18 cellular contexts compared by ENCODE assay signal in the genomic region with DNA sequence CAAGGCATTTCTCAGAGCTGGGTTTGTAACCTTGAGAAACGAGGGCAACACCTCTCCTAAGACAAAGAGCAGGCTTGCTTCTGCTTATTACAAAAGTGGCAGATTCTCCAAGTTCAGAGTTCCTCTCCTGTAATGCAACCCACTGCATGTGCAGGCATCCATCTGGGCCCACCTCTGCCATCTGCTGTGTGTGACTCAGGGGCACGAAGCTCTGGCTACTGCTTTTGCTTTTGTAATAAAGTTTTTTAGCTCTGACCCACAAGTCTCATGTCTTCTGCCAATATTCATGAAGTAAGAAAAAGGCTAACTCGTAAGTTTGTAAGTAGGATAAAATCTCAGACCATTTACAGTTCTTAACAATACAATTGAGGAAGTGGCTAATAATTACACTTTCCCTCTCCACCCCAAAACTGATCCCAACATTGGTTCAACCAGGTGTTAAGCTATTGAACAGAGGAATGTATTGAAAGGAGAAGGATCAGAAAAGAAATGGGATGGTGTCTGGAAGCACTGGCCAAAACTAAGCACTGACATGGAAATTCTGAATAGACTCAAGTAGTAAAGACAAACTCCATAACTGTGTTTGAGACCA. TPM values are rescaled to one million over a fixed set of nuclear protein-coding genes. Genes with fewer than 3 reads are reported as not detected.
DNase-seq lines count a peak whose midpoint lies in the region; ATAC-seq and TF ChIP-seq lines count a peak whose summit lies in the region.
"Had no signal": no experiment of that assay in that cellular context is flagged by ENCODE, and none has a peak within 500 bp of the region (broad histone marks: within the 10 kb centered on the region; RNA-seq: fewer than 3 reads in every experiment).

No MANE protein-coding gene starts in this region.

- POLR2A ChIA-PET in PC-9 (lab: Charles Lee; ENCODE audit: unreplicated experiment) = no interaction called here

- no peaks in the 10 kb centered on the region for H3K4me1 ChIP-seq in PC-9 (replicated peaks; ENCODE audit: insufficient read depth)

- ATAC-seq in GM21576 (IDR thresholded peaks at IDR 0.05; ENCODE audit: unreplicated experiment) = no peak
- no peak for ATAC-seq in GM18502 (IDR thresholded peaks at IDR 0.05; ENCODE audit: poor library complexity, unreplicated experiment)
- ATAC-seq: CD8-positive, alpha-beta T cell; Right ventricle myocardium inferior; T-cell had no signal

- H3K9me2 ChIP-seq in PC-9 (ENCODE audit: insufficient read depth) = no peaks in the 10 kb centered on the region

- no peaks in the 10 kb centered on the region for H3F3A ChIP-seq in PC-9 (ENCODE audit: insufficient read depth, low read depth)

- H3K27me3 ChIP-seq in PC-9 (ENCODE audit: insufficient read depth, low read depth) = no peaks in the 10 kb centered on the region

- BruUV-seq in PC-9 (replicated peaks; lab: Mats Ljungman, UMichigan) = no TSS peak

- H3K36me3 ChIP-seq in PC-9 (ENCODE audit: low read depth) = no peaks in the 10 kb centered on the region

- intact Hi-C loops in PC-9 (cut with micrococcal nuclease; ENCODE audit: unreplicated experiment) = no loop called here

- H3K9me3 ChIP-seq in PC-9 (ENCODE audit: insufficient read depth, low read depth) = no peaks in the 10 kb centered on the region

- DNase-seq in EL (peak; percentile 34), HCEC 1CT (peak; percentile 42), RPMI7951 (ENCODE audit: low read depth) (peak; percentile 16), foreskin fibroblast (peak; percentile 68 to 79), PC-9 (no peak)
- DNase-seq: ACHN; CD8-positive, alpha-beta T cell; NCI-H1417 treated with DMSO at 0.1 percent for 48 hours; NCI-H2081; NCI-H526; NK-92 treated with Interleukin-12 subunit alpha and Interleukin-12 subunit beta, amount 100 ng/mL, for 24 hours; T-cell had no signal

- H3K79me2 ChIP-seq in PC-9 (ENCODE audit: low read depth) = no peaks in the 10 kb centered on the region

- H3K4me2 ChIP-seq in PC-9 = no peak overlapping the region

- no peak overlapping the region for H3K27ac ChIP-seq in PC-9
- H3K27ac ChIP-seq: KMS-11, SK-N-MC had no signal

- H3K4me3 ChIP-seq in foreskin fibroblast (ENCODE audit: low read depth in 1 of 2, low read length in 2 of 2) (no peak overlapping the region), PC-9 (no peak overlapping the region)
- H3K4me3 ChIP-seq: SK-N-MC had no signal

- no peaks in the 10 kb centered on the region for H4K20me1 ChIP-seq in PC-9 (ENCODE audit: insufficient read depth)

- no peak for TF ChIP-seq CTCF in foreskin fibroblast (IDR thresholded peaks at IDR 0.05; ENCODE audit: low read depth, low read length)
- no peak for TF ChIP-seq CTCF in PC-9 (conservative IDR thresholded peaks at IDR 0.05)

- no peak overlapping the region for H2AFZ ChIP-seq in PC-9

- CTCF ChIA-PET in PC-9 (lab: Charles Lee) = no interaction called here

RNA-seq across cellular contexts. Expression of a gene that starts 51.7 kb away (rescaled TPM):
- total RNA-seq in RPMI7951 (2014; rRNA removed; shearing (Covaris generic)) = not detected in 2 replicates
- not detected in 2 replicates for total RNA-seq in PC-9 (2021)
- total RNA-seq: CD8-positive, alpha-beta T cell; Daoy; Right ventricle myocardium inferior; T-cell had no signal

Comparison
In these comparisons a context has a peak if more than half of its experiments do, and no peak if none do; other contexts are left out.
1. DNase-seq: peak in EL (single experiment), HCEC 1CT (single experiment), RPMI7951 (single experiment) and foreskin fibroblast (2 of 2); none in PC-9 (0 of 2).